ENCODE assay signal across 14 cellular contexts in genomic region chr10:87043579-87043978, GRCh38. TPM values are rescaled to one million over a fixed set of nuclear protein-coding genes. Genes with fewer than 3 reads are reported as not detected.
"Had no signal": no experiment of that assay in that cellular context is flagged by ENCODE, and none has a peak within 500 bp of the region (broad histone marks: within the 10 kb centered on the region; RNA-seq: fewer than 3 reads in every experiment).

No MANE protein-coding gene starts in this region.

RNA-seq across cellular contexts. Expression of gene FAM25A, which starts 23.5 kb away (rescaled TPM):
- total RNA-seq: activated B cell treated with CpG ODN at 0.5 μM for 24 hours; activated CD4-positive, alpha-beta memory T cell treated with anti-CD3 and anti-CD28 coated beads for 36 hours; activated CD4-positive, alpha-beta memory T cell treated with anti-CD3 and anti-CD28 coated beads, Interleukin-2, amount 10 ng/mL, durations not matched to agents 7 days and 5 days; activated CD4-positive, alpha-beta T cell treated with anti-CD3 and anti-CD28 coated beads for 36 hours; activated CD4-positive, alpha-beta T cell treated with anti-CD3 and anti-CD28 coated beads, Interleukin-2, amount 10 ng/mL, durations not matched to agents 24 days and 14 days; activated CD4-positive, alpha-beta T cell treated with anti-CD3 and anti-CD28 coated beads, Interleukin-2, amount 10 ng/mL, durations not matched to agents 7 days and 5 days; activated CD8-positive, alpha-beta memory T cell treated with anti-CD3 and anti-CD28 coated beads for 36 hours; activated CD8-positive, alpha-beta memory T cell treated with anti-CD3 and anti-CD28 coated beads, Interleukin-2, amount 10 ng/mL, durations not matched to agents 7 days and 5 days; activated CD8-positive, alpha-beta T cell treated with anti-CD3 and anti-CD28 coated beads for 36 hours; activated CD8-positive, alpha-beta T cell treated with anti-CD3 and anti-CD28 coated beads, Interleukin-2, amount 10 ng/mL, durations not matched to agents 7 days and 5 days; T-cell; T-helper 1 cell treated with Interleukin-12 subunit alpha and Interleukin-12 subunit beta and Interleukin-4 antibody, amounts not matched to agents 30 ng/mL and 1 ng/mL, for 36 hours; T-helper 2 cell treated with Interferon-gamma antibody and Interleukin-4, amounts not matched to agents 100 ng/mL and 5 ng/mL, for 36 hours; WTC11 had no signal
